19 cellular contexts compared by ENCODE assay signal in the genomic region with DNA sequence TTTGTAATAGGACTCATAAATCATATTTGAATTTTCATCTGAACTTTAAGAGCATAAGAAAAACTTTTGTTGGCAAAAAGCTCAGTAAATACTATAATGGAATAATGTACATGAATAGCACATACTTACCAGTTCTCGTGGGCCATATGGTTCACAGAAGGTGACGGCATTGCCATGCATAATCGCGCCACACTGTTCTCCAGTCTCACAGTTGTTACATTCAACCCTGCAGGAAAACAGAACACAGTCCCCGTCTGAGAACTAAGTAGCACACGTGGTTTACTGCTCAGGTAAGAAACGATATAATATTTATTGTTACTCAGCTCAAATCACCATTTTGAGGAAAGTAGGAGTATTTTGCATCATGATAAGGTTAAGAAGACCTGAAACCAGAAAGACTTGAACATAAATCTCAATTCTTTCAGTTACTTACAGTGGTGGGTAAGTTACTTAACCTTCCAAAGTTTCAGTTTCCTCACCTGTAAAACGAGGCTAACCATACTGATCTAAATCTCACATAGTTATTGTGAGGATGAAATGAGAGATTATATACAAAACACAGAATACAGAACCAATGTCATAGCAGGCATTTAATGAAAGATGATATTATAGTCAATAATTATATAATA.
"Had no signal": no experiment of that assay in that cellular context is flagged by ENCODE, and none has a peak within 500 bp of the region (broad histone marks: within the 10 kb centered on the region; RNA-seq: fewer than 3 reads in every experiment).

No MANE protein-coding gene starts in this region.

- H3K27ac ChIP-seq: coronary artery, esophagus squamous epithelium, hepatocyte, pancreas, suprapubic skin, thyroid gland had no signal

- H2AFZ ChIP-seq: hepatocyte had no signal

- ATAC-seq: left colon; left ventricle myocardium superior; pancreas; right cardiac atrium; stimulated activated naive CD8-positive, alpha-beta T cell treated with anti-CD3 and anti-CD28 coated beads, Interleukin-15, Interleukin-2, amounts not matched to agents 100 U/mL and 50 U/mL, for 24 hours had no signal

- H3K79me2 ChIP-seq: hepatocyte had no signal

- H3K4me2 ChIP-seq: hepatocyte, smooth muscle cell had no signal

- H3K36me3 ChIP-seq: esophagus squamous epithelium, pancreas, suprapubic skin, thyroid gland had no signal

- H3K4me1 ChIP-seq: esophagus squamous epithelium, pancreas, suprapubic skin, thyroid gland had no signal

- H3K27me3 ChIP-seq: esophagus squamous epithelium, hepatocyte, pancreas, suprapubic skin, thyroid gland had no signal

- H3K9me3 ChIP-seq: esophagus squamous epithelium, pancreas, suprapubic skin, thyroid gland had no signal

- DNase-seq: esophagus squamous epithelium; foreskin fibroblast; head of caudate nucleus; left colon; left ventricle myocardium superior; mesendoderm; naive B cell; occipital lobe; pancreas; right cardiac atrium; stimulated activated CD4-positive, alpha-beta T cell treated with anti-CD3 and anti-CD28 coated beads, Interleukin-2, amount 100 ng/mL, for 48 hours; stimulated activated naive CD8-positive, alpha-beta T cell treated with anti-CD3 and anti-CD28 coated beads, Interleukin-15, Interleukin-2, amounts not matched to agents 100 U/mL and 50 U/mL, for 24 hours; thyroid gland had no signal

- H3K4me3 ChIP-seq: coronary artery, dorsolateral prefrontal cortex, esophagus squamous epithelium, hepatocyte, lung, pancreas, smooth muscle cell, suprapubic skin, thyroid gland had no signal
